Comparison of ENCODE assay signal across 7 cellular contexts in genomic region chr13:52600666-52601065, GRCh38. TPM values are rescaled to one million over a fixed set of nuclear protein-coding genes. Genes with fewer than 3 reads are reported as not detected.
DNase-seq lines count a peak whose midpoint lies in the region; ATAC-seq and TF ChIP-seq lines count a peak whose summit lies in the region.

No MANE protein-coding gene starts in this region.

- no peak overlapping the region for H2AFZ ChIP-seq in H9 (ENCODE audit: low read length)

- no peaks in the 10 kb centered on the region for H3K9me3 Mint-ChIP-seq in H9

- H3K4me2 ChIP-seq in H9 (ENCODE audit: insufficient read depth, insufficient read length, low read length) (peak overlapping the region; percentile 90), skeletal muscle satellite cell (ENCODE audit: low read length) (peak overlapping the region; percentile 85)

- no peak overlapping the region for H3K18ac ChIP-seq in H9 (ENCODE audit: insufficient read length, low read depth, low read length)

- H3K9me3 ChIP-seq in H9 (ENCODE audit: control insufficient read depth, low read depth, low read length) (no peaks in the 10 kb centered on the region), T-helper 17 cell (ENCODE audit: control insufficient read depth, low read length, poor library complexity, severe bottlenecking) (no peaks in the 10 kb centered on the region), skeletal muscle satellite cell (replicated peaks; ENCODE audit: low read length) (no peaks in the 10 kb centered on the region)

- no peak overlapping the region for H3K14ac ChIP-seq in H9 (ENCODE audit: insufficient read depth, low read length)

- H3K4me3 Mint-ChIP-seq in H9 (peak overlapping the region; percentile 61 to 71), T-helper 17 cell (peak overlapping the region; percentile 66)

- H3K27me3 ChIP-seq in H9 (ENCODE audit: insufficient read depth, low read length) (no peaks in the 10 kb centered on the region), skeletal muscle satellite cell (ENCODE audit: control insufficient read depth, insufficient read depth, low read length) (no peaks in the 10 kb centered on the region)

- no peaks in the 10 kb centered on the region for H3K79me1 ChIP-seq in H9 (ENCODE audit: insufficient read depth, low read depth, low read length, poor library complexity, severe bottlenecking)

- no peaks in the 10 kb centered on the region for H4K20me1 ChIP-seq in H9 (ENCODE audit: control insufficient read depth, insufficient read depth, insufficient read length)

- no peak overlapping the region for H4K8ac ChIP-seq in H9 (replicated peaks; ENCODE audit: insufficient read length, low read depth, low read length)

- no peak overlapping the region for H3K56ac ChIP-seq in H9 (ENCODE audit: insufficient read length, low read depth, low read length)

- no peaks in the 10 kb centered on the region for H3K79me2 ChIP-seq in H9 (ENCODE audit: insufficient read depth, low read length)

- H2BK12ac ChIP-seq in H9 (ENCODE audit: insufficient read length, low read depth, low read length) = no peak overlapping the region

- no peak overlapping the region for H2BK15ac ChIP-seq in H9 (ENCODE audit: low read depth, low read length)

- no peak overlapping the region for H4K91ac ChIP-seq in H9 (ENCODE audit: insufficient read length, low read depth, low read length)

- no peak overlapping the region for H4K5ac ChIP-seq in H9 (ENCODE audit: insufficient read length, low read depth, low read length)

- no peak overlapping the region for H3K4ac ChIP-seq in H9 (ENCODE audit: low read depth, low read length)

- DNase-seq in H9 (no peak), T-helper 17 cell (no peak), foreskin fibroblast (no peak), NCI-H69 (lab: John Stamatoyannopoulos, UW) (no peak), posterior vena cava (ENCODE audit: low spot score) (no peak)

- no peak overlapping the region for H3K27ac ChIP-seq in H9 (ENCODE audit: insufficient read length, low read depth, low read length)

- ATAC-seq in T-helper 17 cell (no peak), HG02798 (IDR thresholded peaks at IDR 0.05; ENCODE audit: poor library complexity, unreplicated experiment) (no peak)

- peak overlapping the region; percentile 60 to 69 for H3K4me3 ChIP-seq in foreskin fibroblast (ENCODE audit: low read depth in 1 of 2, low read length in 2 of 2)
- peak overlapping the region; percentile 80 for H3K4me3 ChIP-seq in skeletal muscle satellite cell (ENCODE audit: low read length)

- H3K36me3 ChIP-seq in skeletal muscle satellite cell (ENCODE audit: insufficient read depth, low read length) = no peaks in the 10 kb centered on the region

- H3K27me3 Mint-ChIP-seq in H9 (ENCODE audit: low read depth) (no peaks in the 10 kb centered on the region; the same call in 1 of the 2 replicates), T-helper 17 cell (peaks cover 23% of the 10 kb centered on the region)

- no peak overlapping the region for H3T11ph ChIP-seq in H9 (ENCODE audit: low read length)

- WGBS in H9 (ENCODE audit: extremely low coverage, insufficient read length, low lambda C conversion rate) = no CpG with 5 or more reads among the region's 3 CpGs

- no peak overlapping the region for H2AK5ac ChIP-seq in H9 (ENCODE audit: insufficient read length, low read length)

- H2BK20ac ChIP-seq in H9 (ENCODE audit: low read depth, low read length, poor library complexity, severe bottlenecking) = no peak overlapping the region

- H2BK120ac ChIP-seq in H9 (ENCODE audit: low read depth, low read length, poor library complexity, severe bottlenecking) = no peak overlapping the region

- H3K27ac Mint-ChIP-seq in H9 = peak overlapping the region in 1 of 3 experiments; percentile 55; a peak in 1 of 7 replicates
- H3K27ac Mint-ChIP-seq in T-helper 17 cell = no peak overlapping the region

- H3K4me1 ChIP-seq in H9 (ENCODE audit: insufficient read depth, low read length) (no peaks in the 10 kb centered on the region), skeletal muscle satellite cell (ENCODE audit: control insufficient read depth, insufficient read depth, low read length) (peaks cover 24% of the 10 kb centered on the region)

- peaks cover 9 to 12% of the 10 kb centered on the region in 2 experiments for H3K4me1 Mint-ChIP-seq in H9
- peaks cover 5% of the 10 kb centered on the region for H3K4me1 Mint-ChIP-seq in T-helper 17 cell

- H3K36me3 Mint-ChIP-seq in H9 (ENCODE audit: insufficient read depth in 1 of 3, low read depth in 3 of 3) (no peaks in the 10 kb centered on the region; a peak in 1 of 7 replicates), T-helper 17 cell (ENCODE audit: low read depth) (no peaks in the 10 kb centered on the region)

- intact Hi-C loops in posterior vena cava (cut with DNase I) = no loop called here

- H3K23ac ChIP-seq in H9 (ENCODE audit: insufficient read length, low read depth, low read length) = no peak overlapping the region

- peak overlapping the region; percentile 59 for H3K9ac ChIP-seq in H9 (ENCODE audit: extremely low read depth, insufficient read length, low read length)
- H3K9ac ChIP-seq in skeletal muscle satellite cell (ENCODE audit: low read depth, low read length) = peak overlapping the region; percentile 87

- H2BK5ac ChIP-seq in H9 (ENCODE audit: insufficient read length, low read length) = no peak overlapping the region

- no peak for TF ChIP-seq CTCF in H9 (conservative IDR thresholded peaks at IDR 0.05)
- no peak for TF ChIP-seq CTCF in foreskin fibroblast (IDR thresholded peaks at IDR 0.05; ENCODE audit: low read depth, low read length)

- peaks cover 7% of the 10 kb centered on the region for H3K23me2 ChIP-seq in H9 (ENCODE audit: insufficient read length, low read depth, low read length, poor library complexity, severe bottlenecking)

RNA-seq across cellular contexts. Expression of gene HNRNPA1L2, which starts 41.6 kb away (rescaled TPM):
- total RNA-seq in H9 (2021) = 10.6 and 11.1 TPM in 2 replicates
- total RNA-seq in T-helper 17 cell = 10 to 100 TPM; 11.6 to 14.2 TPM
- total RNA-seq in skeletal muscle satellite cell (2012; rRNA removed) = 2.3 and 2.8 TPM in 2 replicates
- total RNA-seq in posterior vena cava = 1 to 10 TPM; 5.6 to 7.5 TPM

RNA-seq across cellular contexts. Expression of gene SUGT1, which starts 52.0 kb away (rescaled TPM):
- total RNA-seq in H9 (2021) (99.6 and 103 TPM in 2 replicates), T-helper 17 cell (10 to 100 TPM; 23.7 to 27.4 TPM), posterior vena cava (10 to 100 TPM; 43.2 to 45.8 TPM)
- 36.8 and 41.7 TPM in 2 replicates for total RNA-seq in skeletal muscle satellite cell (2012; rRNA removed)
